8 cellular contexts compared by ENCODE assay signal in the genomic region with DNA sequence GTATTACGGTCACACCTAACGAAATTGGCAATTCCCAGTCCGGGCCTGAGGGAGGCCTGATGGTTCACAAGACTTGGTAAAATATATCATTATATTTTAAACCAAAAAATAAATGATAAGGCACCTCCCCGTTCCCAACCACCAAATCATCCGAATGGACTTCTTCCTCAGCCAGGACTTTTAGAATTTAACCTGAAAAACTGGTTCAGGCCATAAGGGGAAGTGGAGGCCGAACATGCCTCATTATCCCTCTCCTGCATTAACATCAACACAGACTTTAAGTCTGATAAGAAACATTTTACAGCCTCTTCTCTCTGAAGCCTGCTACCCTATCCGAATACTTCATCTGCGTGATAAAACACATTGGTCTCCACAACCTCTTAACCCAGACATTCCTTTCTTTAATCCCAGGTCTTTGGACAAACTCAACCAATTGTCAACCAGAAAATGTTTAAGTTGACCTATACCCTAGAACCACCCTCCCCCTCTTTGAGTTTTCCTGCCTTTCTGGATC. TPM values are rescaled to one million over a fixed set of nuclear protein-coding genes. Genes with fewer than 3 reads are reported as not detected.
DNase-seq lines count a peak whose midpoint lies in the region; ATAC-seq and TF ChIP-seq lines count a peak whose summit lies in the region.

No MANE protein-coding gene starts in this region.

- H3K36me3 ChIP-seq in thoracic aorta, result no peaks in the 10 kb centered on the region

- no peaks in the 10 kb centered on the region for H3K9me3 ChIP-seq in thoracic aorta

- peaks cover 12% of the 10 kb centered on the region for H3K36me3 Mint-ChIP-seq in activated CD8-positive, alpha-beta memory T cell treated with anti-CD3 and anti-CD28 coated beads, Interleukin-2, amount 10 ng/mL, durations not matched to agents 7 days and 5 days
- peaks cover 4% of the 10 kb centered on the region for H3K36me3 Mint-ChIP-seq in activated naive CD8-positive, alpha-beta T cell treated with anti-CD3 and anti-CD28 coated beads, Interleukin-2, amount 50 U/mL, for 24 hours (ENCODE audit: low read depth)

- CTCF ChIA-PET in activated CD8-positive, alpha-beta memory T cell treated with anti-CD3 and anti-CD28 coated beads, Interleukin-2, amount 10 ng/mL, durations not matched to agents 7 days and 5 days (lab: Charles Lee), result interaction anchor here (1.0 to 1.1 kb wide), 3 partner anchors 11 to 94 kb away, joined by 3 to 4 read pairs (median 4); no protein-coding TSS in a partner anchor

- H3K4me3 Mint-ChIP-seq in activated CD8-positive, alpha-beta memory T cell treated with anti-CD3 and anti-CD28 coated beads, Interleukin-2, amount 10 ng/mL, durations not matched to agents 7 days and 5 days, result peak overlapping the region; percentile 42
- H3K4me3 Mint-ChIP-seq in activated naive CD8-positive, alpha-beta T cell treated with anti-CD3 and anti-CD28 coated beads, Interleukin-2, amount 50 U/mL, for 24 hours, result peak overlapping the region; percentile 82

- H3K27ac Mint-ChIP-seq in activated CD8-positive, alpha-beta memory T cell treated with anti-CD3 and anti-CD28 coated beads, Interleukin-2, amount 10 ng/mL, durations not matched to agents 7 days and 5 days, result peak overlapping the region; percentile 66
- peak overlapping the region; percentile 66 for H3K27ac Mint-ChIP-seq in activated naive CD8-positive, alpha-beta T cell treated with anti-CD3 and anti-CD28 coated beads, Interleukin-2, amount 50 U/mL, for 24 hours

- peaks cover 21% of the 10 kb centered on the region for H3K4me1 Mint-ChIP-seq in activated CD8-positive, alpha-beta memory T cell treated with anti-CD3 and anti-CD28 coated beads, Interleukin-2, amount 10 ng/mL, durations not matched to agents 7 days and 5 days
- H3K4me1 Mint-ChIP-seq in activated naive CD8-positive, alpha-beta T cell treated with anti-CD3 and anti-CD28 coated beads, Interleukin-2, amount 50 U/mL, for 24 hours, result peaks cover 21% of the 10 kb centered on the region

- peaks cover 3% of the 10 kb centered on the region for H3K9me3 Mint-ChIP-seq in activated CD8-positive, alpha-beta memory T cell treated with anti-CD3 and anti-CD28 coated beads, Interleukin-2, amount 10 ng/mL, durations not matched to agents 7 days and 5 days (ENCODE audit: low read depth)
- H3K9me3 Mint-ChIP-seq in activated naive CD8-positive, alpha-beta T cell treated with anti-CD3 and anti-CD28 coated beads, Interleukin-2, amount 50 U/mL, for 24 hours, result peaks cover 7% of the 10 kb centered on the region

- no peaks in the 10 kb centered on the region for H3K27me3 ChIP-seq in thoracic aorta (replicated peaks; ENCODE audit: insufficient read depth)

- peaks cover 2% of the 10 kb centered on the region for H3K27me3 Mint-ChIP-seq in activated CD8-positive, alpha-beta memory T cell treated with anti-CD3 and anti-CD28 coated beads, Interleukin-2, amount 10 ng/mL, durations not matched to agents 7 days and 5 days
- no peaks in the 10 kb centered on the region for H3K27me3 Mint-ChIP-seq in activated naive CD8-positive, alpha-beta T cell treated with anti-CD3 and anti-CD28 coated beads, Interleukin-2, amount 50 U/mL, for 24 hours

- DNase-seq in activated CD8-positive, alpha-beta memory T cell treated with anti-CD3 and anti-CD28 coated beads, Interleukin-2, amount 10 ng/mL, durations not matched to agents 7 days and 5 days, result no peak
- no peak for DNase-seq in activated CD8-positive, alpha-beta memory T cell treated with anti-CD3 and anti-CD28 coated beads, Interleukin-2, amount 50 U/mL, for 48 hours
- DNase-seq in activated naive CD8-positive, alpha-beta T cell treated with anti-CD3 and anti-CD28 coated beads, Interleukin-2, amount 50 U/mL, for 24 hours, result no peak
- peak; percentile 19 for DNase-seq in left kidney (ENCODE audit: low read depth, low spot score)
- DNase-seq in thoracic aorta (ENCODE audit: low spot score), result no peak
- no peak for DNase-seq in substantia nigra (lab: John Stamatoyannopoulos, UW)
- no peak for DNase-seq in activated effector memory CD4-positive, alpha-beta T cell treated with anti-CD3 and anti-CD28 coated beads, Interleukin-2, amount 50 U/mL, for 16 hours

- TF ChIP-seq CTCF in thoracic aorta (IDR thresholded peaks at IDR 0.05), result no peak

- H3K27ac ChIP-seq in thoracic aorta, result peak overlapping the region; percentile 92 to 94
- no peak overlapping the region for H3K27ac ChIP-seq in substantia nigra (ENCODE audit: low read depth, low read length, poor library complexity, severe bottlenecking)

- peak overlapping the region; percentile 94 for H3K4me3 ChIP-seq in thoracic aorta

- ATAC-seq in activated CD8-positive, alpha-beta memory T cell treated with anti-CD3 and anti-CD28 coated beads, Interleukin-2, amount 10 ng/mL, durations not matched to agents 7 days and 5 days, result no peak
- no peak for ATAC-seq in activated naive CD8-positive, alpha-beta T cell treated with anti-CD3 and anti-CD28 coated beads, Interleukin-2, amount 50 U/mL, for 24 hours
- ATAC-seq in thoracic aorta (ENCODE audit: insufficient number of reproducible peaks, low FRiP score, low read depth) (no peak), GM21825 (IDR thresholded peaks at IDR 0.05; ENCODE audit: unreplicated experiment) (no peak)

- peaks cover 11 to 29% of the 10 kb centered on the region in 2 donors for H3K4me1 ChIP-seq in thoracic aorta (ENCODE audit: control insufficient read depth in 1 of 2, low read depth in 2 of 2)

RNA-seq across cellular contexts. Expression of a gene that starts 0.8 kb away (rescaled TPM):
- 10 to 100 TPM; 22.5 to 23.8 TPM for total RNA-seq in activated CD8-positive, alpha-beta memory T cell treated with anti-CD3 and anti-CD28 coated beads, Interleukin-2, amount 10 ng/mL, durations not matched to agents 7 days and 5 days
- 100 to 1,000 TPM in 1 of 2 donors, 10 to 100 TPM in 1; 70.9 to 106 TPM for total RNA-seq in thoracic aorta
